19 cellular contexts compared by ENCODE assay signal in the genomic region with DNA sequence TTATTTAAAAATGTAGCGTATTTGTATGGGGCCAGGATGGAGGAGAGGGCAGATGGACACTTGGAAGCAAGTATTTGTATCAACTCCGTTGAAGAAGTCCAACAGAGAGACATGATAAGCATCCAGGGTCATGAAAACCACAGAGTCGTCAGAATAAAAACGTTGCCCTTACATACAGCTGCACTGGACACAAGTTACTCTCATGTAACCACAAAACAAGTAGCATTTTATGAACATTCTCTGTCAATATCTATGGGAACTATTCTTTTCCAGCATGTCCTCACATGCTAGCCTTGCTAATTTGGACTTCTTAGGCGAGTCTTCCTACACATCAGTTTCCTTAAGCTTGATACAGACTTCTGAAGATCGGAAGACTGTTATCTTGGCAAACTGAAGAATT. TPM values are rescaled to one million over a fixed set of nuclear protein-coding genes. Genes with fewer than 3 reads are reported as not detected.
DNase-seq lines count a peak whose midpoint lies in the region; ATAC-seq and TF ChIP-seq lines count a peak whose summit lies in the region.
"Had no signal": no experiment of that assay in that cellular context is flagged by ENCODE, and none has a peak within 500 bp of the region (broad histone marks: within the 10 kb centered on the region; RNA-seq: fewer than 3 reads in every experiment).

No MANE protein-coding gene starts in this region.

- TF ChIP-seq CTCF in BE2C (IDR thresholded peaks at IDR 0.05; ENCODE audit: low read depth, low read length) (no peak), brain (conservative IDR thresholded peaks at IDR 0.05) (no peak), nephron (IDR thresholded peaks at IDR 0.05; ENCODE audit: unreplicated experiment in 3 of 3) (no peak), right lobe of liver (IDR thresholded peaks at IDR 0.05) (no peak)

- H3K27me3 Mint-ChIP-seq in brain (no peaks in the 10 kb centered on the region), nephron (ENCODE audit: low read depth) (no peaks in the 10 kb centered on the region)

- TF ChIP-seq POLR2A in right lobe of liver (IDR thresholded peaks at IDR 0.05), result no peak

- no peak for DNase-seq in BE2C
- DNase-seq in M059J (ENCODE audit: low read depth), result peak; percentile 51
- DNase-seq in H7, result no peak
- DNase-seq in right lobe of liver, result no peak
- DNase-seq in NCI-H146 treated with DMSO at 0.1 percent for 48 hours (lab: John Stamatoyannopoulos, UW; ENCODE audit: unreplicated experiment), result no peak
- DNase-seq: activated effector memory CD4-positive, alpha-beta T cell treated with Interleukin-2 at 50 U/mL for 16 hours; DMS 273 treated with DMSO at 0.1 percent for 48 hours; kidney; mesendoderm; NCI-H1105; NCI-H748 treated with DMSO at 0.1 percent for 48 hours; SK-N-SH; spleen had no signal

- H3K36me3 ChIP-seq in BE2C (peaks cover 23% of the 10 kb centered on the region), H7 (replicated peaks; ENCODE audit: control insufficient read depth, insufficient read depth, low read length) (no peaks in the 10 kb centered on the region), right lobe of liver (no peaks in the 10 kb centered on the region)
- H3K36me3 ChIP-seq: prostate gland, spleen, thoracic aorta had no signal

- ATAC-seq in right lobe of liver (no peak), HG02759 (IDR thresholded peaks at IDR 0.05; ENCODE audit: unreplicated experiment) (no peak)

- WGBS in right lobe of liver (ENCODE audit: insufficient coverage, low coverage, low lambda C conversion rate, missing lambda C conversion rate), result 43% methylated on average over 6 of the region's 6 CpGs

- no peaks in the 10 kb centered on the region for H3K9me3 ChIP-seq in BE2C
- no peaks in the 10 kb centered on the region for H3K9me3 ChIP-seq in right lobe of liver
- H3K9me3 ChIP-seq: prostate gland, SK-N-SH, spleen, thoracic aorta had no signal

- no peak overlapping the region for H3K27ac ChIP-seq in right lobe of liver
- H3K27ac ChIP-seq: prostate gland, spleen had no signal

- H3K4me3 Mint-ChIP-seq in brain (peak overlapping the region in 2 of 5 experiments; percentile 22 to 31), nephron (no peak overlapping the region)
- H3K4me3 Mint-ChIP-seq: natural killer cell treated with Interleukin-12 subunit alpha and Interleukin-12 subunit beta and Interleukin-15 and Interleukin-18, amount 100 ng/mL, for 72 hours had no signal

- H3K27me3 ChIP-seq in BE2C, result no peaks in the 10 kb centered on the region
- no peaks in the 10 kb centered on the region for H3K27me3 ChIP-seq in H7 (ENCODE audit: control insufficient read depth, insufficient read depth, low read length)
- H3K27me3 ChIP-seq in right lobe of liver, result no peaks in the 10 kb centered on the region

- H3K4me1 Mint-ChIP-seq in brain (peaks cover 91% of the 10 kb centered on the region), nephron (peaks cover 42% of the 10 kb centered on the region)

- peaks cover 41% of the 10 kb centered on the region for H3K36me3 Mint-ChIP-seq in brain
- peaks cover 56% of the 10 kb centered on the region for H3K36me3 Mint-ChIP-seq in nephron (ENCODE audit: low read depth)
- H3K36me3 Mint-ChIP-seq: natural killer cell treated with Interleukin-12 subunit alpha and Interleukin-12 subunit beta and Interleukin-15 and Interleukin-18, amount 100 ng/mL, for 72 hours had no signal

- peak overlapping the region in 3 of 5 experiments; percentile 68 to 74 (median 72) for H3K27ac Mint-ChIP-seq in brain
- peak overlapping the region in 2 of 3 experiments; percentile 13 to 31 for H3K27ac Mint-ChIP-seq in nephron
- H3K27ac Mint-ChIP-seq: natural killer cell treated with Interleukin-12 subunit alpha and Interleukin-12 subunit beta and Interleukin-15 and Interleukin-18, amount 100 ng/mL, for 72 hours had no signal

- H3K4me1 ChIP-seq in BE2C, result peaks cover 56% of the 10 kb centered on the region
- no peaks in the 10 kb centered on the region for H3K4me1 ChIP-seq in right lobe of liver
- H3K4me1 ChIP-seq: prostate gland had no signal

- intact Hi-C loops in right lobe of liver (cut with DNase I), result no loop called here

- H3K9me3 Mint-ChIP-seq in brain (no peaks in the 10 kb centered on the region), nephron (no peaks in the 10 kb centered on the region)
- H3K9me3 Mint-ChIP-seq: natural killer cell treated with Interleukin-12 subunit alpha and Interleukin-12 subunit beta and Interleukin-15 and Interleukin-18, amount 100 ng/mL, for 72 hours had no signal

- H3K4me3 ChIP-seq in BE2C (ENCODE audit: low read depth, low read length), result peak overlapping the region; percentile 15
- H3K4me3 ChIP-seq in H7 (ENCODE audit: insufficient read depth, low read depth, low read length), result no peak overlapping the region
- H3K4me3 ChIP-seq in right lobe of liver, result no peak overlapping the region
- H3K4me3 ChIP-seq: prostate gland, spleen, thoracic aorta had no signal

RNA-seq across cellular contexts. Expression of a gene that starts 35.0 kb away (rescaled TPM):
- 15.5 TPM for polyA plus RNA-seq in BE2C (2012; ENCODE audit: insufficient read depth, insufficient read length, low read depth)
- 16.9 and 32.2 TPM in 2 replicates for total RNA-seq in M059J (2014; rRNA removed; shearing (Covaris generic))
- polyA plus RNA-seq in brain (ENCODE audit: insufficient read depth, low read depth, low replicate concordance), result 7.3 TPM
- total RNA-seq in H7 (2014; rRNA removed; shearing (Covaris generic)), result 14.7 and 17.1 TPM in 2 replicates
- 1 to 10 TPM; 2.3 to 9.8 (median 3.9) TPM for total RNA-seq in right lobe of liver
